In genomic region chr4:124035364-124036036, GRCh38 we compare ENCODE assay signal across 18 cellular contexts.
DNase-seq lines count a peak whose midpoint lies in the region; ATAC-seq and TF ChIP-seq lines count a peak whose summit lies in the region.
"Had no signal": no experiment of that assay in that cellular context is flagged by ENCODE, and none has a peak within 500 bp of the region (broad histone marks: within the 10 kb centered on the region; RNA-seq: fewer than 3 reads in every experiment).

No MANE protein-coding gene starts in this region.

- H3K14ac ChIP-seq in H9 (ENCODE audit: insufficient read depth, low read length), result no peak overlapping the region

- no peak overlapping the region for H3K18ac ChIP-seq in H9 (ENCODE audit: insufficient read length, low read depth, low read length)

- H3K4me1 Mint-ChIP-seq in H9, result no peaks in the 10 kb centered on the region

- no peak overlapping the region for H3K56ac ChIP-seq in H9 (ENCODE audit: insufficient read length, low read depth, low read length)

- BruUV-seq in mammary epithelial cell (replicated peaks; lab: Mats Ljungman, UMichigan), result no TSS peak

- H3K4me2 ChIP-seq in H9 (ENCODE audit: insufficient read depth, insufficient read length, low read length) (no peak overlapping the region), mammary epithelial cell (ENCODE audit: insufficient read depth, low read depth, low read length) (no peak overlapping the region)
- H3K4me2 ChIP-seq: A549; BLaER1 treated with 17β-estradiol and CSF1 and Interleukin-3, amounts not matched to agents 10 nM and 100 nM had no signal

- H3K4me3 ChIP-seq in left ventricle myocardium inferior, result no peak overlapping the region
- H3K4me3 ChIP-seq in right cardiac atrium (ENCODE audit: low read length), result no peak overlapping the region
- H3K4me3 ChIP-seq in gastroesophageal sphincter, result no peak overlapping the region
- H3K4me3 ChIP-seq in rectal smooth muscle tissue (ENCODE audit: low read length), result no peak overlapping the region
- no peak overlapping the region for H3K4me3 ChIP-seq in transverse colon
- H3K4me3 ChIP-seq in mammary epithelial cell (replicated peaks in 1 of 3; ENCODE audit: insufficient read depth in 1 of 3, low read depth in 2 of 3, low read length in 3 of 3), result no peak overlapping the region
- H3K4me3 ChIP-seq: A549; BLaER1 treated with 17β-estradiol and CSF1 and Interleukin-3, amounts not matched to agents 10 nM and 100 nM; GM12878 had no signal

- H2BK120ac ChIP-seq in H9 (ENCODE audit: low read depth, low read length, poor library complexity, severe bottlenecking), result no peak overlapping the region

- H3K36me3 Mint-ChIP-seq in H9 (ENCODE audit: insufficient read depth in 1 of 3, low read depth in 3 of 3), result no peaks in the 10 kb centered on the region

- TF ChIP-seq EP300 in gastroesophageal sphincter (IDR thresholded peaks at IDR 0.05) (no peak), transverse colon (IDR thresholded peaks at IDR 0.05; ENCODE audit: low read depth) (no peak)

- H3K27me3 Mint-ChIP-seq in H9 (ENCODE audit: low read depth), result no peaks in the 10 kb centered on the region

- H3K79me1 ChIP-seq in H9 (ENCODE audit: insufficient read depth, low read depth, low read length, poor library complexity, severe bottlenecking), result no peaks in the 10 kb centered on the region

- H3K4me3 Mint-ChIP-seq in H9, result no peak overlapping the region

- no peaks in the 10 kb centered on the region for H4K20me1 ChIP-seq in H9 (ENCODE audit: control insufficient read depth, insufficient read depth, insufficient read length)
- H4K20me1 ChIP-seq in mammary epithelial cell (ENCODE audit: insufficient read depth, low read length), result no peaks in the 10 kb centered on the region
- H4K20me1 ChIP-seq: BLaER1 treated with 17β-estradiol and CSF1 and Interleukin-3, amounts not matched to agents 10 nM and 100 nM had no signal

- no peak overlapping the region for H4K5ac ChIP-seq in H9 (ENCODE audit: insufficient read length, low read depth, low read length)

- dilution Hi-C loops in mammary epithelial cell (cut with HindIII; ENCODE audit: low sequenced_read_pairs), result no loop called here

- H2AK5ac ChIP-seq in H9 (ENCODE audit: insufficient read length, low read length), result no peak overlapping the region

- no peaks in the 10 kb centered on the region for H3K23me2 ChIP-seq in H9 (ENCODE audit: insufficient read length, low read depth, low read length, poor library complexity, severe bottlenecking)

- 58% methylated on average over 1 of the region's 1 CpG for WGBS in right cardiac atrium
- WGBS in gastroesophageal sphincter (ENCODE audit: low coverage in 1 of 2), 2 donors, result 9 to 43% methylated on average over 1 of the region's 1 CpG
- 60 to 65% methylated on average over 1 of the region's 1 CpG for WGBS in transverse colon (ENCODE audit: low coverage in 1 of 2), 2 donors
- WGBS in H9 (ENCODE audit: extremely low coverage, insufficient read length, low lambda C conversion rate), result no CpG with 5 or more reads among the region's 1 CpG
- 88% methylated on average over 1 of the region's 1 CpG for WGBS in mammary epithelial cell (ENCODE audit: low coverage, missing lambda C conversion rate)

- H3T11ph ChIP-seq in H9 (ENCODE audit: low read length), result no peak overlapping the region

- TF ChIP-seq POLR2A in gastroesophageal sphincter (IDR thresholded peaks at IDR 0.05), result no peak
- no peak for TF ChIP-seq POLR2A in transverse colon (IDR thresholded peaks at IDR 0.05)

- H3K4ac ChIP-seq in H9 (ENCODE audit: low read depth, low read length), result no peak overlapping the region

- intact Hi-C loops in left ventricle myocardium inferior (cut with micrococcal nuclease) (no loop called here), right cardiac atrium (cut with DNase I) (no loop called here), transverse colon (cut with DNase I; ENCODE audit: low total_unique reads) (no loop called here), mammary epithelial cell (cut with micrococcal nuclease) (no loop called here)

- peaks cover 6% of the 10 kb centered on the region for H3K9me3 ChIP-seq in left ventricle myocardium inferior (replicated peaks)
- no peaks in the 10 kb centered on the region for H3K9me3 ChIP-seq in right cardiac atrium (ENCODE audit: control insufficient read depth, low read length)
- H3K9me3 ChIP-seq in gastroesophageal sphincter, result no peaks in the 10 kb centered on the region
- no peaks in the 10 kb centered on the region for H3K9me3 ChIP-seq in transverse colon
- no peaks in the 10 kb centered on the region for H3K9me3 ChIP-seq in H9 (ENCODE audit: control insufficient read depth, low read depth, low read length)
- no peaks in the 10 kb centered on the region for H3K9me3 ChIP-seq in mammary epithelial cell (replicated peaks; ENCODE audit: insufficient read depth, low read length)
- H3K9me3 ChIP-seq: A549; BLaER1 treated with 17β-estradiol and CSF1 and Interleukin-3, amounts not matched to agents 10 nM and 100 nM had no signal

- no peak overlapping the region for H3K23ac ChIP-seq in H9 (ENCODE audit: insufficient read length, low read depth, low read length)

- H2BK5ac ChIP-seq in H9 (ENCODE audit: insufficient read length, low read length), result no peak overlapping the region

- H4K91ac ChIP-seq in H9 (ENCODE audit: insufficient read length, low read depth, low read length), result no peak overlapping the region

- no peak for TF ChIP-seq CTCF in left ventricle myocardium inferior (IDR thresholded peaks at IDR 0.05; ENCODE audit: borderline replicate concordance)
- TF ChIP-seq CTCF in gastroesophageal sphincter (IDR thresholded peaks at IDR 0.05), result no peak
- no peak for TF ChIP-seq CTCF in transverse colon (IDR thresholded peaks at IDR 0.05)
- no peak for TF ChIP-seq CTCF in H9 (conservative IDR thresholded peaks at IDR 0.05)
- TF ChIP-seq CTCF in mammary epithelial cell (conservative IDR thresholded peaks at IDR 0.05 in 1 of 2, IDR thresholded peaks at IDR 0.05 in 1 of 2; ENCODE audit: extremely low read depth in 1 of 2, insufficient read depth in 1 of 2, low read depth in 1 of 2, low read length in 2 of 2), result no peak

- H3K27me3 ChIP-seq in left ventricle myocardium inferior (ENCODE audit: low read depth), result no peaks in the 10 kb centered on the region
- no peaks in the 10 kb centered on the region for H3K27me3 ChIP-seq in right cardiac atrium (ENCODE audit: control insufficient read depth, insufficient read depth)
- no peaks in the 10 kb centered on the region for H3K27me3 ChIP-seq in gastroesophageal sphincter
- no peaks in the 10 kb centered on the region for H3K27me3 ChIP-seq in rectal smooth muscle tissue (ENCODE audit: control insufficient read depth, insufficient read depth, low read length)
- H3K27me3 ChIP-seq in transverse colon, result no peaks in the 10 kb centered on the region
- no peaks in the 10 kb centered on the region for H3K27me3 ChIP-seq in H9 (ENCODE audit: insufficient read depth, low read length)
- H3K27me3 ChIP-seq in mammary epithelial cell (ENCODE audit: insufficient read depth, low read length), result no peaks in the 10 kb centered on the region
- H3K27me3 ChIP-seq: BLaER1 treated with 17β-estradiol and CSF1 and Interleukin-3, amounts not matched to agents 10 nM and 100 nM had no signal

- H3K4me1 ChIP-seq in left ventricle myocardium inferior, result peaks cover 19% of the 10 kb centered on the region
- H3K4me1 ChIP-seq in right cardiac atrium (ENCODE audit: control insufficient read depth, insufficient read depth, low read length), result no peaks in the 10 kb centered on the region
- H3K4me1 ChIP-seq in gastroesophageal sphincter, result peaks cover 4 to 59% (median 11%) of the 10 kb centered on the region in 3 donors
- H3K4me1 ChIP-seq in rectal smooth muscle tissue (ENCODE audit: control insufficient read depth, insufficient read depth, low read length), result peaks cover 9% of the 10 kb centered on the region
- H3K4me1 ChIP-seq in transverse colon, result peaks cover 0 to 9% (median 2%) of the 10 kb centered on the region in 4 donors
- H3K4me1 ChIP-seq in H9 (ENCODE audit: insufficient read depth, low read length), result no peaks in the 10 kb centered on the region
- H3K4me1 ChIP-seq in mammary epithelial cell (ENCODE audit: insufficient read depth, low read length), result no peaks in the 10 kb centered on the region
- H3K4me1 ChIP-seq: A549 had no signal

- ATAC-seq in right cardiac atrium, result no peak
- ATAC-seq in gastroesophageal sphincter, result no peak
- ATAC-seq: A549, GM12878 had no signal

- in situ Hi-C loops in transverse colon (cut with MboI; ENCODE audit: low pct_ligation_motif_present in 1 of 4, low pct_unique_long_range_greater_than_20kb in 1 of 4, low sequenced_read_pairs in 3 of 4) (no loop called here), mammary epithelial cell (cut with MboI; ENCODE audit: low sequenced_read_pairs in 2 of 2) (no loop called here)

- no peak overlapping the region for H2BK12ac ChIP-seq in H9 (ENCODE audit: insufficient read length, low read depth, low read length)

- no peaks in the 10 kb centered on the region for H3K36me3 ChIP-seq in left ventricle myocardium inferior
- H3K36me3 ChIP-seq in gastroesophageal sphincter, result no peaks in the 10 kb centered on the region
- no peaks in the 10 kb centered on the region for H3K36me3 ChIP-seq in rectal smooth muscle tissue (ENCODE audit: control insufficient read depth, insufficient read depth, low read length)
- H3K36me3 ChIP-seq in transverse colon, result no peaks in the 10 kb centered on the region
- H3K36me3 ChIP-seq in mammary epithelial cell (ENCODE audit: insufficient read depth, low read length), result no peaks in the 10 kb centered on the region
- H3K36me3 ChIP-seq: BLaER1 treated with 17β-estradiol and CSF1 and Interleukin-3, amounts not matched to agents 10 nM and 100 nM had no signal

- H3K79me2 ChIP-seq in H9 (ENCODE audit: insufficient read depth, low read length) (no peaks in the 10 kb centered on the region), mammary epithelial cell (ENCODE audit: insufficient read depth, low read length) (no peaks in the 10 kb centered on the region)

- H2BK15ac ChIP-seq in H9 (ENCODE audit: low read depth, low read length), result no peak overlapping the region

- H2BK20ac ChIP-seq in H9 (ENCODE audit: low read depth, low read length, poor library complexity, severe bottlenecking), result no peak overlapping the region

- DNase-seq in left ventricle myocardium inferior, result no peak
- no peak for DNase-seq in right cardiac atrium
- DNase-seq in transverse colon, result no peak
- DNase-seq in HUDEP-2 (lab: John Stamatoyannopoulos, UW; ENCODE audit: unreplicated experiment in 76 of 76), result no peak
- DNase-seq in H9, result no peak
- DNase-seq in mammary epithelial cell, result no peak
- DNase-seq: DND-41, GDM1, HCEC 1CT, KBM-7, NCI-H146, NCI-H2081 treated with DMSO at 0.1 percent for 48 hours, NCI-H524 had no signal

- CTCF ChIA-PET in mammary epithelial cell (lab: Charles Lee; ENCODE audit: low non-redundant PET), result no interaction called here

- peak overlapping the region; percentile 79 for H3K27ac ChIP-seq in left ventricle myocardium inferior (replicated peaks)
- no peak overlapping the region for H3K27ac ChIP-seq in right cardiac atrium (ENCODE audit: low read length)
- peak overlapping the region; percentile 17 to 74 (median 60) for H3K27ac ChIP-seq in gastroesophageal sphincter
- peak overlapping the region; percentile 61 for H3K27ac ChIP-seq in rectal smooth muscle tissue (ENCODE audit: low read depth, low read length)
- peak overlapping the region; percentile 40 to 64 (median 48) for H3K27ac ChIP-seq in transverse colon
- no peak overlapping the region for H3K27ac ChIP-seq in H9 (ENCODE audit: insufficient read length, low read depth, low read length)
- no peak overlapping the region for H3K27ac ChIP-seq in mammary epithelial cell (ENCODE audit: insufficient read depth, low read depth, low read length)
- H3K27ac ChIP-seq: A549; BLaER1 treated with 17β-estradiol and CSF1 and Interleukin-3, amounts not matched to agents 10 nM and 100 nM had no signal

- H3K27ac Mint-ChIP-seq in H9, result no peak overlapping the region

- H3K9ac ChIP-seq in rectal smooth muscle tissue (ENCODE audit: low read length), result no peak overlapping the region
- H3K9ac ChIP-seq in H9 (ENCODE audit: extremely low read depth, insufficient read length, low read length), result no peak overlapping the region
- H3K9ac ChIP-seq in mammary epithelial cell (ENCODE audit: insufficient read depth, low read length), result no peak overlapping the region
- H3K9ac ChIP-seq: BLaER1 treated with 17β-estradiol and CSF1 and Interleukin-3, amounts not matched to agents 10 nM and 100 nM had no signal

- H2AFZ ChIP-seq in H9 (ENCODE audit: low read length) (no peak overlapping the region), mammary epithelial cell (ENCODE audit: low read depth, low read length) (no peak overlapping the region)

- H4K8ac ChIP-seq in H9 (replicated peaks; ENCODE audit: insufficient read length, low read depth, low read length), result no peak overlapping the region

- peaks cover 0 to 3% of the 10 kb centered on the region in 2 experiments; a peak in 2 of 5 replicates for H3K9me3 Mint-ChIP-seq in H9

Comparison
In these comparisons a context has a peak if more than half of its experiments do, and no peak if none do; other contexts are left out.
1. H3K27ac ChIP-seq: peak in left ventricle myocardium inferior (single experiment), gastroesophageal sphincter (4 of 4), rectal smooth muscle tissue (single experiment) and transverse colon (4 of 4); none in right cardiac atrium (single experiment), H9 (single experiment) and mammary epithelial cell (single experiment).